ENCODE assay signal across 8 cellular contexts in the genomic region with DNA sequence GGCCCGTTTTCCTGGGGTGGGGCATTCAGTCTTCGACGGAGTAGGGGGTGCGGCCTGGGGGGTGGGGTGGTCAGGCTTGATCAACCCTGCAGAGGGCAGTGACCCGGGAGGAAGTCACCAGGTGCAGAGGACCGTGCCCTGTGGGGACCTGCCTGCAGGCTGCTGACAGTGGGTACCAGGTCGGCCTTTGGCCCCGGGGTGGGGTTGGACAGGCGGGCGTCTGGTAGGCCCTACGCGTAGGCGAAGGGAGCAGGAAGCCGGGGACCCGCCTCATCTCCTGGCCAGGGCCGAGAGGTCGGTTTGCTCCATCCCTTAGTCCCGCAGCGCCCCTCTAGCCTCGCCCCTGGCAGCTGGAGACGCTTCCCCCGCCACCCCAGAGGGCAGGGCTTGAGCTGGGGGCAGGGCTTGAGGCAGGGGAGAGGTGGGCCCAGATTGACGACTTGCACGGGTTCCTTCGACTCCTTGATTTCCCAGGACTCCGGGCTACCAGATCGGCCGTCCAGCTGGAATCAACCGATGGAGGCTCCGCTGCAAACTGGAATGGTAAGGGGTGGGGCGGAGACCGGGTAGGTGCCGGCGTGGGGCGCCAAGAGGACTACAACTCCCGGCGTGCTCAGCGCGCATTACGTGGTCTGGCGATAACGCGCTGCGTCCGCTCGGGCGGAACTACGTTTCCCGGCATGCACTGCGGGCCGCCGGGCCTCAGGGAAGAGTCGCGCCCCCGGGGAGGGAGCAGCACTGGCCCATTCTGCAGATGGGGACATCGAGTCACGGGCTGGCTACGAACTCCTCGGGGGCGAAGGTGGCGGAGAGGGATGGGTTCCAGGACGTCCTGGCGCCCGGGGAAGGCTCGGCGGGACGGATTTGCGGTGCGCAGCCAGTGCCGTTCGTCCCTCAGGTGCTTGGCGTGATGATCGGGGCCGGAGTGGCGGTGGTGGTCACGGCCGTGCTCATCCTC. TPM values are rescaled to one million over a fixed set of nuclear protein-coding genes. Genes with fewer than 3 reads are reported as not detected.
DNase-seq lines count a peak whose midpoint lies in the region; ATAC-seq and TF ChIP-seq lines count a peak whose summit lies in the region.

A gene (plus strand): TSS at position 683 of the 958 bp plus-strand sequence. CDS start 72 bp downstream, at position 755.

- H4K20me1 ChIP-seq in smooth muscle cell (ENCODE audit: low read depth): no peaks in the 10 kb centered on the region

- H3K27me3 ChIP-seq in ACC112 (ENCODE audit: insufficient read depth, low read length) (no peaks in the 10 kb centered on the region), WERI-Rb-1 (ENCODE audit: insufficient read depth, low read depth, severe bottlenecking) (no peaks in the 10 kb centered on the region), breast epithelium (no peaks in the 10 kb centered on the region), smooth muscle cell (ENCODE audit: low read depth) (no peaks in the 10 kb centered on the region)

- H3K9ac ChIP-seq in smooth muscle cell (ENCODE audit: low read depth): peak within 1 kb of the TSS; percentile 41

- peak; percentile 16 for TF ChIP-seq POLR2A in breast epithelium (IDR thresholded peaks at IDR 0.05)

- H3K36me3 ChIP-seq in ACC112 (ENCODE audit: insufficient read depth, low read length) (no peaks in the 10 kb centered on the region), WERI-Rb-1 (no peaks in the 10 kb centered on the region; the same call in 1 of the 2 replicates), breast epithelium (no peaks in the 10 kb centered on the region), smooth muscle cell (ENCODE audit: low read depth) (no peaks in the 10 kb centered on the region)

- H3K9me3 ChIP-seq in WERI-Rb-1 (ENCODE audit: severe bottlenecking) (no peaks in the 10 kb centered on the region), breast epithelium (no peaks in the 10 kb centered on the region), smooth muscle cell (replicated peaks; ENCODE audit: low read depth) (no peaks in the 10 kb centered on the region)

- H3F3A ChIP-seq in smooth muscle cell (ENCODE audit: low read depth): no peaks in the 10 kb centered on the region

- H3K4me1 ChIP-seq in ACC112 (ENCODE audit: control insufficient read depth, insufficient read depth, low read length, unreplicated experiment) (no peaks in the 10 kb centered on the region), breast epithelium (peaks cover 0 to 3% of the 10 kb centered on the region in 2 donors), smooth muscle cell (ENCODE audit: low read depth) (no peaks in the 10 kb centered on the region)

- ATAC-seq in GM18868 (IDR thresholded peaks at IDR 0.05; ENCODE audit: unreplicated experiment): peak; percentile 60
- ATAC-seq in HG03108 (IDR thresholded peaks at IDR 0.05; ENCODE audit: unreplicated experiment): peak; percentile 51

- intact Hi-C loops in breast epithelium (cut with DNase I; ENCODE audit: low total_unique reads): no loop called here

- TF ChIP-seq CTCF in WERI-Rb-1 (IDR thresholded peaks at IDR 0.05; ENCODE audit: low read depth, low read length): 0 out of 2 replicates have a peak, but pooled peaks have one; percentile 1
- no peak for TF ChIP-seq CTCF in breast epithelium (IDR thresholded peaks at IDR 0.05)
- TF ChIP-seq CTCF in smooth muscle cell (IDR thresholded peaks at IDR 0.05; ENCODE audit: borderline replicate concordance, insufficient read depth, poor library complexity, severe bottlenecking): no peak

- H3K27ac ChIP-seq in ACC112 (ENCODE audit: low read depth, low read length): no peak within 1 kb of the TSS; the same call in 1 of the 2 replicates
- H3K27ac ChIP-seq in WERI-Rb-1: peak within 1 kb of the TSS; percentile 72
- H3K27ac ChIP-seq in breast epithelium: peak within 1 kb of the TSS; percentile 89 to 94
- H3K27ac ChIP-seq in smooth muscle cell (ENCODE audit: low read depth): peak within 1 kb of the TSS; percentile 72

- H2AFZ ChIP-seq in ACC112 (ENCODE audit: low read length, unreplicated experiment) (peak within 1 kb of the TSS; percentile 85), smooth muscle cell (ENCODE audit: low read depth) (peak within 1 kb of the TSS; percentile 72)

- 1% methylated on average over 54 of the region's 77 CpGs for WGBS in smooth muscle cell (ENCODE audit: low lambda C conversion rate)

- peak; percentile 82 for DNase-seq in NCI-H2196 treated with DMSO at 0.1 percent for 48 hours (lab: John Stamatoyannopoulos, UW; ENCODE audit: unreplicated experiment)
- peak; percentile 92 for DNase-seq in WERI-Rb-1
- peak; percentile 94 to 95 for DNase-seq in breast epithelium (ENCODE audit: low spot score in 2 of 2)
- DNase-seq in iPS-NIHi7 (ENCODE audit: extremely low spot score): peak; percentile 95
- peak; percentile 78 for DNase-seq in smooth muscle cell (lab: John Stamatoyannopoulos, UW; ENCODE audit: unreplicated experiment)

- H3K79me2 ChIP-seq in ACC112 (ENCODE audit: control insufficient read depth, insufficient read depth, low read length, unreplicated experiment): no peaks in the 10 kb centered on the region
- no peaks in the 10 kb centered on the region for H3K79me2 ChIP-seq in smooth muscle cell (ENCODE audit: low read depth)

- H3K4me3 ChIP-seq in ACC112 (ENCODE audit: low read depth, low read length) (peak within 1 kb of the TSS; percentile 92), WERI-Rb-1 (ENCODE audit: low read depth, low read length) (peak within 1 kb of the TSS; percentile 80), breast epithelium (peak within 1 kb of the TSS; percentile 85 to 87 (median 86)), smooth muscle cell (peak within 1 kb of the TSS; percentile 64)

- H3K4me2 ChIP-seq in smooth muscle cell: peak within 1 kb of the TSS; percentile 86

RNA-seq across cellular contexts. Expression of the gene that starts here (rescaled TPM):
- total RNA-seq in breast epithelium: 10 to 100 TPM; 35.8 to 56.4 (median 45.8) TPM
- total RNA-seq in smooth muscle cell: 40.7 and 55.6 TPM in 2 replicates
- 22.3 and 40.0 TPM in 2 replicates for polyA plus RNA-seq in smooth muscle cell
